Comparison of ENCODE assay signal across 8 cellular contexts in the genomic region with DNA sequence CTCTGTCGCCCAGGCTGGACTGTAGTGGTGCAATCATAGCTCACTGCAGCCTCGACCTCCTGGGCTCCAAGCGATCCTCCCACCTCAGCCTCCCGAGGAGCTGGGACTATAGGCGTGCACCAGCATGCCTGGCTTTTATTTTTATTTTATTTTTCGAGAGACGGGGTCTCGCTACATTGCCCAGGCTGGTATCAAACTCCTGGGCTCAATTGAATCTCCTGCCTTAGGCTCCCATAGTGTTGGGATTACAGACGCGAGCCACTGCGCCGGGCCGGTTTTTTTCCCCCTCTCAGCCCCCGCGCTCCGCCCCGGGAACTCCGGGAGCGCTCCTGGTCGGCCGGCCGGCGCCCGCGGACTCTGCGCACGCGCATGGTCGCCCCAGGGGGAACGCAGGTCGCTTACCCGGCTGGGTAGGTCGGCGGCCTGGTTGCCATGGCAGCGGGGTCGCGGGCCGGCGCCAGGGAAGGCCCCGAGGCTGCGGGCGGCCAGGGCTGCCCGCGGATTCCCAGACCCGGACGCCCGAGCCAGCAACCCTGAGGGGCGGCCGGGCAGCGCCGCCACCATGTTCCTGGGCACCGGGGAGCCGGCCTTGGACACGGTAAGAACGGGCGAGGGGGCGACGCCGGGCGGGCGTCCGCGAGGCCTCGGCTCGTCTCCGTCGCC. TPM values are rescaled to one million over a fixed set of nuclear protein-coding genes. Genes with fewer than 3 reads are reported as not detected.
A peak's percentile ranks its signal among the peaks of the same experiment; 100 is the strongest.
DNase-seq lines count a peak whose midpoint lies in the region; ATAC-seq, FAIRE-seq and TF ChIP-seq lines count a peak whose summit lies in the region.

A gene with protein sequence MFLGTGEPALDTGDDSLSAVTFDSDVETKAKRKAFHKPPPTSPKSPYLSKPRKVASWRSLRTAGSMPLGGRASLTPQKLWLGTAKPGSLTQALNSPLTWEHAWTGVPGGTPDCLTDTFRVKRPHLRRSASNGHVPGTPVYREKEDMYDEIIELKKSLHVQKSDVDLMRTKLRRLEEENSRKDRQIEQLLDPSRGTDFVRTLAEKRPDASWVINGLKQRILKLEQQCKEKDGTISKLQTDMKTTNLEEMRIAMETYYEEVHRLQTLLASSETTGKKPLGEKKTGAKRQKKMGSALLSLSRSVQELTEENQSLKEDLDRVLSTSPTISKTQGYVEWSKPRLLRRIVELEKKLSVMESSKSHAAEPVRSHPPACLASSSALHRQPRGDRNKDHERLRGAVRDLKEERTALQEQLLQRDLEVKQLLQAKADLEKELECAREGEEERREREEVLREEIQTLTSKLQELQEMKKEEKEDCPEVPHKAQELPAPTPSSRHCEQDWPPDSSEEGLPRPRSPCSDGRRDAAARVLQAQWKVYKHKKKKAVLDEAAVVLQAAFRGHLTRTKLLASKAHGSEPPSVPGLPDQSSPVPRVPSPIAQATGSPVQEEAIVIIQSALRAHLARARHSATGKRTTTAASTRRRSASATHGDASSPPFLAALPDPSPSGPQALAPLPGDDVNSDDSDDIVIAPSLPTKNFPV (plus strand): TSS at position 360 of the 663 bp plus-strand sequence. CDS start 203 bp downstream, at position 563.

- TF ChIP-seq EP300 in H1 (IDR thresholded peaks at IDR 0.05; ENCODE audit: borderline replicate concordance in 1 of 2, low read depth in 2 of 2, low read length in 2 of 2) = 0 out of 3 replicates have a peak, but pooled peaks of 1 of the 2 experiments have one; percentile 5

- no peaks in the 10 kb centered on the region for H3K9me3 Mint-ChIP-seq in memory B cell

- CTCF ChIA-PET in H1 (lab: Charles Lee; ENCODE audit: partially characterized antibody) = interaction anchor here (0.6 to 4.2 kb wide), 10 partner anchors 17 to 108 kb away, joined by 3 to 16 read pairs (median 3); no protein-coding TSS in a partner anchor

- H3K79me2 ChIP-seq in H1 (ENCODE audit: control insufficient read depth in 1 of 2, insufficient read depth in 2 of 2, low read length in 2 of 2) = peaks cover 0 to 11% of the 10 kb centered on the region in 2 experiments; a peak in 1 of 4 replicates

- 18% methylated on average over 29 of the region's 67 CpGs; no CpG with 5 or more reads in 1 of the 2 experiments for WGBS in H1 (ENCODE audit: extremely low coverage in 1 of 2, insufficient coverage in 1 of 2, insufficient read length in 1 of 2, insufficient replicate concordance in 2 of 2, low coverage in 1 of 2, low lambda C conversion rate in 2 of 2, missing lambda C conversion rate in 1 of 2), 2 experiments

- H3K79me1 ChIP-seq in H1 (ENCODE audit: low read depth, low read length) = no peaks in the 10 kb centered on the region

- peak within 1 kb of the TSS; percentile 9; the same call in 1 of the 2 replicates for H2BK12ac ChIP-seq in H1 (ENCODE audit: low read depth, low read length)

- no peak within 1 kb of the TSS for H2BK20ac ChIP-seq in H1 (ENCODE audit: low read length)

- DNase-seq in C1 segment of cervical spinal cord (lab: John Stamatoyannopoulos, UW) (peak; percentile 48 to 95 (median 82)), HK-2 (ENCODE audit: unreplicated experiment) (peak; percentile 93), NOMO-1 treated with DMSO at 0.1 percent for 48 hours (lab: John Stamatoyannopoulos, UW; ENCODE audit: unreplicated experiment) (peak; percentile 77), H1 (ENCODE audit: low read depth in 1 of 2, low spot score in 2 of 2) (peak; percentile 64 to 98), memory B cell (ENCODE audit: low spot score in 2 of 2) (peak; percentile 90 to 94)
- peak; percentile 81 to 88 (median 86) for DNase-seq in activated CD8-positive, alpha-beta memory T cell treated with anti-CD3 and anti-CD28 coated beads for 48 hours (ENCODE audit: low read depth in 2 of 3, low spot score in 2 of 3)
- DNase-seq in stimulated activated CD8-positive, alpha-beta memory T cell treated with anti-CD3 and anti-CD28 coated beads, Interleukin-12 subunit alpha, Interleukin-12 subunit beta, amount 100 ng/mL, for 1 hour (ENCODE audit: low read depth) = peak; percentile 84

- POLR2A ChIA-PET in H1 (lab: Charles Lee; ENCODE audit: partially characterized antibody) = interaction anchor here (0.7 to 1.3 kb wide), 3 partner anchors 83 to 87 kb away, joined by 3 to 5 read pairs (median 4); no protein-coding TSS in a partner anchor

- FAIRE-seq in H1 (lab: Jason Lieb, UNC) = no peak

- H2BK15ac ChIP-seq in H1 (ENCODE audit: low read length) = 0 out of 2 replicates have a peak within 1 kb of the TSS, but pooled peaks have one; percentile 72

- H3K4me1 Mint-ChIP-seq in memory B cell = peaks cover 19% of the 10 kb centered on the region

- no peak within 1 kb of the TSS for H2BK5ac ChIP-seq in H1 (ENCODE audit: low read depth, low read length)

- H3K27me3 ChIP-seq in H1 (replicated peaks in 1 of 4; ENCODE audit: control insufficient read depth in 3 of 4, extremely low read depth in 1 of 4, insufficient read depth in 3 of 4, low read length in 3 of 4) = no peaks in the 10 kb centered on the region

- no peak for TF ChIP-seq POLR2A in H1 (IDR thresholded peaks at IDR 0.05; ENCODE audit: control extremely low read depth in 1 of 2, low read depth in 2 of 2, low read length in 2 of 2)

- H3K36me3 ChIP-seq in H1 (ENCODE audit: control insufficient read depth in 2 of 4, insufficient read depth in 4 of 4, low read length in 3 of 4) = no peaks in the 10 kb centered on the region; a peak in 1 of 8 replicates

- ATAC-seq in GM19397 (IDR thresholded peaks at IDR 0.05; ENCODE audit: unreplicated experiment) (peak; percentile 56), memory B cell (ENCODE audit: low read depth) (peak; percentile 54)

- no peak within 1 kb of the TSS for H3K4ac ChIP-seq in H1 (replicated peaks; ENCODE audit: insufficient read length, low read depth, low read length)

- no peak within 1 kb of the TSS for H2AK5ac ChIP-seq in H1 (ENCODE audit: low read depth, low read length)

- peaks cover 4 to 10% of the 10 kb centered on the region in 2 experiments for H4K20me1 ChIP-seq in H1 (replicated peaks in 1 of 2; ENCODE audit: control insufficient read depth in 1 of 2, insufficient read depth in 2 of 2, low read length in 2 of 2)

- H3K14ac ChIP-seq in H1 (ENCODE audit: insufficient read length) = no peak within 1 kb of the TSS

- peak within 1 kb of the TSS; percentile 50 to 81 for H3K4me2 ChIP-seq in H1 (ENCODE audit: insufficient read depth in 1 of 2, low read depth in 2 of 2, low read length in 2 of 2)

- H3K4me3 ChIP-seq in H1 (ENCODE audit: extremely low read depth in 1 of 4, insufficient read depth in 2 of 4, low read depth in 3 of 4, low read length in 4 of 4) = peak within 1 kb of the TSS; percentile 46 to 86 (median 78)

- no peaks in the 10 kb centered on the region for H3K27me3 Mint-ChIP-seq in memory B cell

- no peak for TF ChIP-seq CTCF in H1 (IDR thresholded peaks at IDR 0.05; ENCODE audit: control extremely low read depth in 1 of 3, insufficient read depth in 1 of 3, low read depth in 1 of 3, low read length in 3 of 3)

- no peaks in the 10 kb centered on the region for H3K36me3 Mint-ChIP-seq in memory B cell

- no peak within 1 kb of the TSS for H3K27ac ChIP-seq in H1 (ENCODE audit: low read depth, low read length)

- H3K4me3 Mint-ChIP-seq in memory B cell = peak within 1 kb of the TSS; percentile 76

- H3K9ac ChIP-seq in H1 (replicated peaks in 1 of 4; ENCODE audit: extremely low read depth in 1 of 4, low read depth in 3 of 4, low read length in 3 of 4) = peak within 1 kb of the TSS in 2 of 4 experiments; percentile 1 to 45; a peak in 3 of 7 replicates

- no peak within 1 kb of the TSS for H4K5ac ChIP-seq in H1 (ENCODE audit: insufficient read length, low read depth, low read length)

- no peak within 1 kb of the TSS for H2BK120ac ChIP-seq in H1 (replicated peaks; ENCODE audit: low read depth, low read length)

- peaks cover 3 to 14% (median 6%) of the 10 kb centered on the region in 4 experiments for H3K4me1 ChIP-seq in H1 (replicated peaks in 1 of 4; ENCODE audit: control insufficient read depth in 3 of 4, insufficient read depth in 4 of 4, low read length in 3 of 4)

- no peak within 1 kb of the TSS for H4K8ac ChIP-seq in H1 (ENCODE audit: extremely low read depth, insufficient read depth, low read length)

- no peaks in the 10 kb centered on the region for H3K9me3 ChIP-seq in H1 (ENCODE audit: insufficient read depth in 2 of 2, low read depth in 1 of 2, low read length in 1 of 2)

- H3K27ac Mint-ChIP-seq in memory B cell = no peak within 1 kb of the TSS

- no peak for TF ChIP-seq RAD21 in H1 (IDR thresholded peaks at IDR 0.05 in 1 of 2, conservative IDR thresholded peaks at IDR 0.05 in 1 of 2; ENCODE audit: low read depth in 2 of 2, low read length in 2 of 2)

- H4K91ac ChIP-seq in H1 (replicated peaks; ENCODE audit: insufficient read length, low read length) = no peak within 1 kb of the TSS

- no peak within 1 kb of the TSS; the same call in 1 of the 2 replicates for H2AFZ ChIP-seq in H1 (ENCODE audit: low read length)

- H3K23ac ChIP-seq in H1 (ENCODE audit: insufficient read length) = no peak within 1 kb of the TSS

- H3K23me2 ChIP-seq in H1 (ENCODE audit: low read depth, low read length) = peaks cover 8% of the 10 kb centered on the region; the same call in 1 of the 2 replicates

- no peak within 1 kb of the TSS for H3K18ac ChIP-seq in H1 (ENCODE audit: extremely low read depth, low read length)

- no peak within 1 kb of the TSS for H3K56ac ChIP-seq in H1 (replicated peaks; ENCODE audit: insufficient read length, low read depth, low read length)

TF ChIP-seq in H1, 55 proteins besides CTCF, POLR2A, EP300 and RAD21 (continues in another document):
- TF ChIP-seq TEAD4 (IDR thresholded peaks at IDR 0.05; ENCODE audit: low read depth, low read length) (0 out of 2 replicates have a peak, but pooled peaks have one; percentile 19), KDM5A (IDR thresholded peaks at IDR 0.05; ENCODE audit: low read length) (no peak), CHD2 (IDR thresholded peaks at IDR 0.05; ENCODE audit: low read length) (no peak), JUND (IDR thresholded peaks at IDR 0.05; ENCODE audit: low read length) (peak; percentile 89), CHD1 (IDR thresholded peaks at IDR 0.05; ENCODE audit: low read depth, low read length) (no peak), SP1 (IDR thresholded peaks at IDR 0.05; ENCODE audit: low read depth, low read length) (peak; percentile 66; the same call in 1 of the 2 replicates), EGR1 (IDR thresholded peaks at IDR 0.05; ENCODE audit: borderline replicate concordance, low read depth, low read length) (peak; percentile 82), PHF8 (conservative IDR thresholded peaks at IDR 0.05; ENCODE audit: low read depth, low read length) (no peak), SRF (IDR thresholded peaks at IDR 0.05; ENCODE audit: low read depth, low read length) (no peak)

RNA-seq across cellular contexts. Expression of the gene that starts here (rescaled TPM):
- total RNA-seq in H1 (2021; fragmentation: NEBNext Ultra II Directional; extraction: Animal tissue kit (Norgen Biotek cat#: 25700)) = 4.9 and 5.7 TPM in 2 replicates
- 2.2 and 3.1 TPM in 2 replicates for polyA plus RNA-seq in H1 (2011; rRNA removed)
- polyA plus RNA-seq in H1 (2011; cell fraction: cytosol; rRNA removed) = 3.1 TPM
- 7.4 TPM for polyA plus RNA-seq in H1 (2011; cell fraction: nucleus; rRNA removed)
- 3.0 to 4.0 TPM (median 3.7 TPM) in 4 replicates for polyA plus RNA-seq in H1 (2012, experiment 1 of 2)
- 2.0 TPM for polyA plus RNA-seq in H1 (2012, experiment 2 of 2)
- polyA plus RNA-seq in H1 (2013, experiment 1 of 2) = 2.6 TPM
- polyA plus RNA-seq in H1 (2013, experiment 2 of 2) = 2.5 TPM
- 2.8 and 3.1 TPM in 2 replicates for polyA minus RNA-seq in H1 (2011; rRNA and poly(A)+ RNA removed)
- 2.8 TPM for polyA minus RNA-seq in H1 (2011; cell fraction: cytosol; rRNA and poly(A)+ RNA removed)
- 6.4 TPM for polyA minus RNA-seq in H1 (2011; cell fraction: nucleus; rRNA and poly(A)+ RNA removed)
